ENCODE assay signal across 21 cellular contexts in genomic region chr11:8654503-8654902, GRCh38. TPM values are rescaled to one million over a fixed set of nuclear protein-coding genes. Genes with fewer than 3 reads are reported as not detected.
DNase-seq lines count a peak whose midpoint lies in the region; ATAC-seq lines count a peak whose summit lies in the region.
"Had no signal": no experiment of that assay in that cellular context is flagged by ENCODE, and none has a peak within 500 bp of the region (broad histone marks: within the 10 kb centered on the region; RNA-seq: fewer than 3 reads in every experiment).

No MANE protein-coding gene starts in this region.

- peaks cover 7% of the 10 kb centered on the region for H3K36me3 Mint-ChIP-seq in activated CD4-positive, alpha-beta T cell treated with anti-CD3 and anti-CD28 coated beads, Interleukin-2, amount 10 ng/mL, durations not matched to agents 24 days and 14 days (ENCODE audit: low read depth)
- peaks cover 0 to 10% of the 10 kb centered on the region in 2 donors for H3K36me3 Mint-ChIP-seq in activated naive CD4-positive, alpha-beta T cell treated with anti-CD3 and anti-CD28 coated beads, Interleukin-2, amount 50 U/mL, for 72 hours
- H3K36me3 Mint-ChIP-seq in T-helper 2 cell treated with Interferon-gamma antibody and Interleukin-4, amounts not matched to agents 5 μg/mL and 100 μg/mL, for 36 hours (ENCODE audit: low read depth), result peaks cover 2% of the 10 kb centered on the region

- no peak overlapping the region for H3K4me3 Mint-ChIP-seq in activated CD4-positive, alpha-beta T cell treated with anti-CD3 and anti-CD28 coated beads, Interleukin-2, amount 10 ng/mL, durations not matched to agents 24 days and 14 days
- H3K4me3 Mint-ChIP-seq in T-helper 2 cell treated with Interferon-gamma antibody and Interleukin-4, amounts not matched to agents 5 μg/mL and 100 μg/mL, for 36 hours, result no peak overlapping the region
- H3K4me3 Mint-ChIP-seq: CD4-positive, alpha-beta T cell had no signal

- intact Hi-C loops in activated CD4-positive, alpha-beta T cell treated with anti-CD3 and anti-CD28 coated beads, Interleukin-2, amount 10 ng/mL, durations not matched to agents 24 days and 14 days (cut with micrococcal nuclease), result no loop called here

- H3K9me3 Mint-ChIP-seq in activated CD4-positive, alpha-beta T cell treated with anti-CD3 and anti-CD28 coated beads, Interleukin-2, amount 10 ng/mL, durations not matched to agents 24 days and 14 days, result no peaks in the 10 kb centered on the region
- no peaks in the 10 kb centered on the region for H3K9me3 Mint-ChIP-seq in activated naive CD4-positive, alpha-beta T cell treated with anti-CD3 and anti-CD28 coated beads, Interleukin-2, amount 50 U/mL, for 72 hours
- H3K9me3 Mint-ChIP-seq in T-helper 2 cell treated with Interferon-gamma antibody and Interleukin-4, amounts not matched to agents 5 μg/mL and 100 μg/mL, for 36 hours, result no peaks in the 10 kb centered on the region
- H3K9me3 Mint-ChIP-seq: CD4-positive, alpha-beta T cell had no signal

- H3K4me1 Mint-ChIP-seq in activated CD4-positive, alpha-beta T cell treated with anti-CD3 and anti-CD28 coated beads, Interleukin-2, amount 10 ng/mL, durations not matched to agents 24 days and 14 days, result peaks cover 10% of the 10 kb centered on the region
- peaks cover 5% of the 10 kb centered on the region for H3K4me1 Mint-ChIP-seq in T-helper 2 cell treated with Interferon-gamma antibody and Interleukin-4, amounts not matched to agents 5 μg/mL and 100 μg/mL, for 36 hours (ENCODE audit: low read depth)

- no peaks in the 10 kb centered on the region for H3K27me3 Mint-ChIP-seq in activated CD4-positive, alpha-beta T cell treated with anti-CD3 and anti-CD28 coated beads, Interleukin-2, amount 10 ng/mL, durations not matched to agents 24 days and 14 days
- no peaks in the 10 kb centered on the region for H3K27me3 Mint-ChIP-seq in T-helper 2 cell treated with Interferon-gamma antibody and Interleukin-4, amounts not matched to agents 5 μg/mL and 100 μg/mL, for 36 hours (ENCODE audit: low read depth)
- H3K27me3 Mint-ChIP-seq: CD4-positive, alpha-beta T cell had no signal

- H3K27ac Mint-ChIP-seq in activated CD4-positive, alpha-beta T cell treated with anti-CD3 and anti-CD28 coated beads, Interleukin-2, amount 10 ng/mL, durations not matched to agents 24 days and 14 days, result peak overlapping the region; percentile 21
- peak overlapping the region; percentile 9 to 90 for H3K27ac Mint-ChIP-seq in activated naive CD4-positive, alpha-beta T cell treated with anti-CD3 and anti-CD28 coated beads, Interleukin-2, amount 50 U/mL, for 72 hours
- peak overlapping the region; percentile 42 for H3K27ac Mint-ChIP-seq in T-helper 2 cell treated with Interferon-gamma antibody and Interleukin-4, amounts not matched to agents 5 μg/mL and 100 μg/mL, for 36 hours
- H3K27ac Mint-ChIP-seq: CD4-positive, alpha-beta T cell had no signal

- no peak for ATAC-seq in activated naive CD4-positive, alpha-beta T cell treated with anti-CD3 and anti-CD28 coated beads, Interleukin-2, amount 50 U/mL, for 72 hours
- no peak for ATAC-seq in HG03280 (IDR thresholded peaks at IDR 0.05; ENCODE audit: unreplicated experiment)
- ATAC-seq: HCT116, PC-3, Right ventricle myocardium inferior, SK-N-SH treated with all-trans-retinoic acid at 6 μM for 48 hours had no signal

- no peak for DNase-seq in activated CD4-positive, alpha-beta T cell treated with anti-CD3 and anti-CD28 coated beads, Interleukin-2, amount 10 ng/mL, durations not matched to agents 24 days and 14 days
- DNase-seq in activated CD4-positive, alpha-beta T cell treated with anti-CD3 and anti-CD28 coated beads for 48 hours, result no peak
- no peak for DNase-seq in activated naive CD4-positive, alpha-beta T cell treated with anti-CD3 and anti-CD28 coated beads, Interleukin-2, amount 50 U/mL, for 72 hours (ENCODE audit: low spot score in 2 of 2)
- no peak for DNase-seq in activated naive CD4-positive, alpha-beta T cell (lab: John Stamatoyannopoulos, UW)
- no peak for DNase-seq in T-helper 2 cell treated with Interferon-gamma antibody and Interleukin-4, amounts not matched to agents 5 μg/mL and 100 μg/mL, for 36 hours (ENCODE audit: low spot score)
- DNase-seq in fibroblast of peridontal ligament (ENCODE audit: extremely low read depth), result peak; percentile 58
- no peak for DNase-seq in globus pallidus (ENCODE audit: low spot score)
- DNase-seq: CD4-positive, alpha-beta T cell; Kasumi-1; NCI-H1092 treated with DMSO at 0.1 percent for 48 hours; NCI-H1436 treated with DMSO at 0.1 percent for 48 hours; NCI-H187 treated with DMSO at 0.1 percent for 48 hours; NCI-H524; NCI-H82; NK-92 treated with Interleukin-12 subunit alpha and Interleukin-12 subunit beta, amount 100 ng/mL, for 24 hours; PC-3; SJCRH30 had no signal

RNA-seq across cellular contexts. Expression of gene TRIM66, which starts 28.0 kb away (rescaled TPM):
- 11.9 and 13.4 TPM in 2 replicates for total RNA-seq in activated CD4-positive, alpha-beta T cell treated with anti-CD3 and anti-CD28 coated beads, Interleukin-2, amount 10 ng/mL, durations not matched to agents 24 days and 14 days
- 10 to 100 TPM; 16.2 to 25.3 TPM for total RNA-seq in activated naive CD4-positive, alpha-beta T cell treated with anti-CD3 and anti-CD28 coated beads, Interleukin-2, amount 50 U/mL, for 72 hours

RNA-seq across cellular contexts. Expression of gene RPL27A, which starts 28.1 kb away (rescaled TPM):
- total RNA-seq in activated CD4-positive, alpha-beta T cell treated with anti-CD3 and anti-CD28 coated beads, Interleukin-2, amount 10 ng/mL, durations not matched to agents 24 days and 14 days, result 738 and 745 TPM in 2 replicates
- 1,000 to 10,000 TPM; 1,341 to 1,591 TPM for total RNA-seq in activated naive CD4-positive, alpha-beta T cell treated with anti-CD3 and anti-CD28 coated beads, Interleukin-2, amount 50 U/mL, for 72 hours
